Comparison of ENCODE assay signal across 10 cellular contexts in the genomic region with DNA sequence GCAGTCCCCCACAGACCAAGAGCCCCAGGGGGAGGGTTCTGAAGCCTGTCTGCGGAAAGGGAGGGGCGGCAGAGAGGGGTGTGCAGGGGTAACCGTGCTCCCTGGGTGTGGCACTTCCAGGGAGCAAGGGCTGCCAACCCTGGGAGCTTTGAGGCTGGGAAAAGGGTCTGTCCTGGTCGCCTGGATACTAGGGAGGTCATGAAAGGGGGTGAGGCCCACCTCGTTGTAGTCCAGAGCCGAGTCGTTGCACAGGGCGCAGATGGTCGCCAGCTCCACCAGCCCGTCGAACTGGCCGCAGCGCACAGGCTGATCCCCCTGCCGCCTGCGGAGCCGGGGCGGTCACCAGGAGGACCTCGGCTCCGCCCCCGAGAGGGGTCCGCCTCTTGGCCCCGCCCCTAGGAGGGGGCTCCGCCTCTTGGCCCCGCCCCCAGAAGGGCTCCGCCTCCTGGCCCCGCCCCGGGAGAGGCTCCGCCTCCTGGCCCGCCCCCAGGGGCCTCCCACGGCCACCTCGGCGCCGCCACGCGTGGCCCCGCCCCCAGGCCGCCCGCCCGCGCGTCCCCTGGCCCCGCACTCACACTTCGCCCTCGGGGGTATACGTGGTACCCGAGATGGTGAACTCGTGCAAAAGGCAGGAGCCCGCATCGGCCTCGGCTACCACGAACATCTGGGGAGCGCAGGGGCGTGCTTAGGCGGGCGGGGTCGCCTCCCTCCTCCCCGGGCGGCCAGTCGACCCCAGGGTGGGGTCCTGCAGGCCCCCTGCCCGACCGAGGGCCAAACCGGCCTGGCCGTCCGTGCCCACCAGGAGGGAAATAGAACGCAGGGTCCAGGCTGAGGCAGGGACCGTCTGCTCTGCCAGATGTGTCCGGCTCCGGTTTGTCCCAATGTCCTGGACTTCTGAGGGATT. TPM values are rescaled to one million over a fixed set of nuclear protein-coding genes. Genes with fewer than 3 reads are reported as not detected.
A peak's percentile ranks its signal among the peaks of the same experiment; 100 is the strongest.
DNase-seq lines count a peak whose midpoint lies in the region; ATAC-seq, FAIRE-seq and TF ChIP-seq lines count a peak whose summit lies in the region.
"Had no signal": no experiment of that assay in that cellular context is flagged by ENCODE, and none has a peak within 500 bp of the region (broad histone marks: within the 10 kb centered on the region; RNA-seq: fewer than 3 reads in every experiment).

No MANE protein-coding gene starts in this region.

- peak overlapping the region; percentile 59 for H3K4me2 ChIP-seq in endothelial cell of umbilical vein (ENCODE audit: insufficient read depth, low read length)

- peak overlapping the region in 2 of 3 experiments; percentile 36 to 40 for H3K4me3 ChIP-seq in endothelial cell of umbilical vein (replicated peaks in 1 of 3; ENCODE audit: insufficient read depth in 1 of 3, low read depth in 1 of 3, low read length in 3 of 3)
- peak overlapping the region in 3 of 4 donors; percentile 17 to 35 (median 28) for H3K4me3 ChIP-seq in transverse colon
- H3K4me3 ChIP-seq: BLaER1 treated with 17β-estradiol and CSF1 and Interleukin-3, amounts not matched to agents 10 nM and 100 nM; SJSA1 had no signal

- no peaks in the 10 kb centered on the region for H3K36me3 ChIP-seq in endothelial cell of umbilical vein (ENCODE audit: control insufficient read depth in 2 of 2, extremely low read depth in 1 of 2, insufficient read depth in 2 of 2, low read length in 2 of 2)
- H3K36me3 ChIP-seq in transverse colon = peaks cover 0 to 17% (median 0%) of the 10 kb centered on the region in 4 donors
- H3K36me3 ChIP-seq: SJSA1 had no signal

- H3K9ac ChIP-seq in endothelial cell of umbilical vein (replicated peaks; ENCODE audit: extremely low read depth, insufficient read depth, low read length) = peak overlapping the region; percentile 12

- H3K27ac ChIP-seq in endothelial cell of umbilical vein (ENCODE audit: insufficient read depth, low read depth, low read length) = no peak overlapping the region
- peak overlapping the region in 3 of 4 donors; percentile 8 to 50 (median 39) for H3K27ac ChIP-seq in transverse colon
- H3K27ac ChIP-seq: SJSA1 had no signal

- in situ Hi-C loops in transverse colon (cut with MboI; ENCODE audit: low pct_ligation_motif_present in 1 of 4, low pct_unique_long_range_greater_than_20kb in 1 of 4, low sequenced_read_pairs in 3 of 4) = no loop called here

- no peaks in the 10 kb centered on the region for H3K9me1 ChIP-seq in endothelial cell of umbilical vein (replicated peaks; ENCODE audit: control insufficient read depth, extremely low read depth, insufficient read depth, low read length)

- no peak overlapping the region for H3K4me3 Mint-ChIP-seq in activated CD4-positive, alpha-beta T cell treated with anti-CD3 and anti-CD28 coated beads for 36 hours
- no peak overlapping the region for H3K4me3 Mint-ChIP-seq in Calu3 (ENCODE audit: low read depth, unreplicated experiment)

- 63% methylated on average over 57 of the region's 68 CpGs; no CpG with 5 or more reads in 1 of the 2 donors for WGBS in transverse colon (ENCODE audit: low coverage in 1 of 2), 2 donors

- no peaks in the 10 kb centered on the region for H4K20me1 ChIP-seq in endothelial cell of umbilical vein (replicated peaks; ENCODE audit: control insufficient read depth, extremely low read depth, insufficient read depth, low read length)

- POLR2A ChIA-PET in activated CD4-positive, alpha-beta T cell treated with anti-CD3 and anti-CD28 coated beads for 36 hours (lab: Charles Lee) = no interaction called here
- POLR2A ChIA-PET in endothelial cell of umbilical vein (lab: Charles Lee) = no interaction called here

- TF ChIP-seq POLR2A in endothelial cell of umbilical vein (IDR thresholded peaks at IDR 0.05; ENCODE audit: low read depth, low read length) (no peak), transverse colon (IDR thresholded peaks at IDR 0.05) (no peak)

- no peaks in the 10 kb centered on the region for H3K27me3 ChIP-seq in endothelial cell of umbilical vein (ENCODE audit: control insufficient read depth in 2 of 2, insufficient read depth in 2 of 2, low read length in 2 of 2)
- H3K27me3 ChIP-seq in transverse colon = no peaks in the 10 kb centered on the region
- H3K27me3 ChIP-seq: BLaER1 treated with 17β-estradiol and CSF1 and Interleukin-3, amounts not matched to agents 10 nM and 100 nM; SJSA1 had no signal

- BruUV-seq in endothelial cell of umbilical vein (replicated peaks; lab: Mats Ljungman, UMichigan) (no TSS peak), Calu3 (replicated peaks; lab: Mats Ljungman, UMichigan) (no TSS peak)

- no peaks in the 10 kb centered on the region for H3K27me3 Mint-ChIP-seq in activated CD4-positive, alpha-beta T cell treated with anti-CD3 and anti-CD28 coated beads for 36 hours
- H3K27me3 Mint-ChIP-seq in Calu3 (ENCODE audit: unreplicated experiment) = no peaks in the 10 kb centered on the region

- H3K27ac Mint-ChIP-seq in activated CD4-positive, alpha-beta T cell treated with anti-CD3 and anti-CD28 coated beads for 36 hours = no peak overlapping the region
- no peak overlapping the region for H3K27ac Mint-ChIP-seq in Calu3 (ENCODE audit: unreplicated experiment)

- TF ChIP-seq CTCF in endothelial cell of umbilical vein (IDR thresholded peaks at IDR 0.05; ENCODE audit: extremely low read depth in 1 of 2, insufficient read depth in 1 of 2, low read depth in 1 of 2, low read length in 2 of 2) (no peak), transverse colon (IDR thresholded peaks at IDR 0.05) (no peak), Calu3 (IDR thresholded peaks at IDR 0.05; ENCODE audit: unreplicated experiment) (no peak)

- H3K9me3 ChIP-seq in endothelial cell of umbilical vein (replicated peaks; ENCODE audit: control insufficient read depth, insufficient read depth, low read length) = no peaks in the 10 kb centered on the region
- H3K9me3 ChIP-seq in transverse colon = no peaks in the 10 kb centered on the region
- H3K9me3 ChIP-seq: SJSA1 had no signal

- CTCF ChIA-PET in activated CD4-positive, alpha-beta T cell treated with anti-CD3 and anti-CD28 coated beads for 36 hours (lab: Charles Lee) = interaction anchor here (0.6 kb wide), 1 partner anchor 32 kb away, joined by 4 read pairs; no protein-coding TSS in a partner anchor
- CTCF ChIA-PET in endothelial cell of umbilical vein (lab: Charles Lee) (interaction anchor here (1.1 kb wide), 1 partner anchor 20 kb away, joined by 3 read pairs; no protein-coding TSS in a partner anchor), Calu3 (lab: Charles Lee) (no interaction called here)

- dilution Hi-C loops in endothelial cell of umbilical vein (cut with MboI; ENCODE audit: extremely low pct_ligation_motif_present, low sequenced_read_pairs) = no loop called here

- intact Hi-C loops in activated CD4-positive, alpha-beta T cell treated with anti-CD3 and anti-CD28 coated beads for 36 hours (cut with DNase I, micrococcal nuclease) = loop anchor here in 1 of 2 experiments (1.0 kb wide), 3 partner anchors 20 to 98 kb away; partner anchors contain the start of genes ATP2A3, CAMKK1 and NCBP3
- intact Hi-C loops in endothelial cell of umbilical vein (cut with micrococcal nuclease) = loop anchor here (1.0 to 2.0 kb wide), 2 partner anchors 9 to 40 kb away; no protein-coding TSS in a partner anchor
- intact Hi-C loops in transverse colon (cut with DNase I; ENCODE audit: low total_unique reads) = no loop called here
- intact Hi-C loops in Calu3 (cut with micrococcal nuclease; ENCODE audit: unreplicated experiment) = no loop called here

- peaks cover 3% of the 10 kb centered on the region for H3K4me1 ChIP-seq in endothelial cell of umbilical vein (ENCODE audit: control insufficient read depth, extremely low read depth, insufficient read depth, low read length)
- H3K4me1 ChIP-seq in transverse colon = no peaks in the 10 kb centered on the region
- H3K4me1 ChIP-seq: SJSA1 had no signal

- DNase-seq in DMS53 (lab: John Stamatoyannopoulos, UW) (peak; percentile 54), DMS53 treated with DMSO at 0.1 percent for 48 hours (lab: John Stamatoyannopoulos, UW; ENCODE audit: unreplicated experiment) (no peak), endothelial cell of umbilical vein (ENCODE audit: low read depth, low spot score) (peak; percentile 63), mucosa of gallbladder (ENCODE audit: low spot score) (peak; percentile 53), transverse colon (peak; percentile 37), Calu3 (no peak), NCI-H2107 treated with DMSO at 0.1 percent for 48 hours (lab: John Stamatoyannopoulos, UW; ENCODE audit: unreplicated experiment) (no peak)
- peak; percentile 72 for DNase-seq in activated CD4-positive, alpha-beta T cell treated with anti-CD3 and anti-CD28 coated beads for 36 hours

- H3K9me3 Mint-ChIP-seq in activated CD4-positive, alpha-beta T cell treated with anti-CD3 and anti-CD28 coated beads for 36 hours (ENCODE audit: low read depth) = no peaks in the 10 kb centered on the region
- no peaks in the 10 kb centered on the region for H3K9me3 Mint-ChIP-seq in Calu3 (ENCODE audit: low read depth, unreplicated experiment)

- no peaks in the 10 kb centered on the region for H3K79me2 ChIP-seq in endothelial cell of umbilical vein (ENCODE audit: control insufficient read depth, insufficient read depth, low read length)

- peak overlapping the region; percentile 86 for H2AFZ ChIP-seq in endothelial cell of umbilical vein (ENCODE audit: low read depth, low read length)

- peak; percentile 83 for FAIRE-seq in endothelial cell of umbilical vein (lab: Jason Lieb, UNC)

- no peaks in the 10 kb centered on the region for H3K4me1 Mint-ChIP-seq in activated CD4-positive, alpha-beta T cell treated with anti-CD3 and anti-CD28 coated beads for 36 hours
- no peaks in the 10 kb centered on the region for H3K4me1 Mint-ChIP-seq in Calu3 (ENCODE audit: low read depth, unreplicated experiment)

- TF ChIP-seq EP300 in transverse colon (IDR thresholded peaks at IDR 0.05; ENCODE audit: low read depth) = no peak

- peaks cover 47% of the 10 kb centered on the region for H3K36me3 Mint-ChIP-seq in activated CD4-positive, alpha-beta T cell treated with anti-CD3 and anti-CD28 coated beads for 36 hours (ENCODE audit: low read depth)
- no peaks in the 10 kb centered on the region for H3K36me3 Mint-ChIP-seq in Calu3 (ENCODE audit: insufficient read depth, unreplicated experiment)

- peak; percentile 88 for ATAC-seq in activated CD4-positive, alpha-beta T cell treated with anti-CD3 and anti-CD28 coated beads for 36 hours

RNA-seq across cellular contexts. Expression of gene ATP2A3, which starts 19.5 kb away (rescaled TPM):
- total RNA-seq in activated CD4-positive, alpha-beta T cell treated with anti-CD3 and anti-CD28 coated beads for 36 hours = 10 to 100 TPM; 92.6 to 98.3 TPM
- total RNA-seq in endothelial cell of umbilical vein (0.55 and 0.78 TPM in 2 replicates), mucosa of gallbladder (96.5 TPM), transverse colon (100 to 1,000 TPM; 142 to 300 (median 208) TPM), Calu3 (2022) (4.5 and 4.8 TPM in 2 replicates)
- 0.37 TPM in 2 replicates for polyA plus RNA-seq in endothelial cell of umbilical vein
- polyA plus RNA-seq in endothelial cell of umbilical vein (2011; cell fraction: cytosol; rRNA removed) = 0.28 and 0.32 TPM in 2 replicates
- polyA plus RNA-seq in endothelial cell of umbilical vein (2011; cell fraction: nucleus; rRNA removed) = 0.26 and 0.36 TPM in 2 replicates
- 1.6 and 1.8 TPM in 2 replicates for polyA plus RNA-seq in endothelial cell of umbilical vein (2012)
- 1.4 and 3.2 TPM in 2 replicates for polyA minus RNA-seq in endothelial cell of umbilical vein
- polyA minus RNA-seq in endothelial cell of umbilical vein (2011; cell fraction: cytosol; rRNA and poly(A)+ RNA removed) = 4.7 TPM
- polyA minus RNA-seq in endothelial cell of umbilical vein (2011; cell fraction: nucleus; rRNA and poly(A)+ RNA removed) = 0.82 TPM in 1 of 2 replicates, not detected in the other

RNA-seq across cellular contexts. Expression of gene P2RX1, which starts 28.5 kb away (rescaled TPM):
- total RNA-seq in activated CD4-positive, alpha-beta T cell treated with anti-CD3 and anti-CD28 coated beads for 36 hours = under 1 TPM; 0.72 to 0.89 TPM
- not detected in 2 replicates for total RNA-seq in endothelial cell of umbilical vein
- polyA plus RNA-seq in endothelial cell of umbilical vein = 0.05 TPM in 1 of 2 replicates, not detected in the other
- polyA plus RNA-seq in endothelial cell of umbilical vein (2011; cell fraction: cytosol; rRNA removed) = 0.03 TPM in 1 of 2 replicates, not detected in the other
- polyA plus RNA-seq in endothelial cell of umbilical vein (2011; cell fraction: nucleus; rRNA removed) = 0.05 and 0.08 TPM in 2 replicates
- polyA plus RNA-seq in endothelial cell of umbilical vein (2012) = 0.10 TPM in 1 of 2 replicates, not detected in the other
- polyA minus RNA-seq in endothelial cell of umbilical vein = 0.17 TPM in 1 of 2 replicates, not detected in the other
- not detected for polyA minus RNA-seq in endothelial cell of umbilical vein (2011; cell fraction: cytosol; rRNA and poly(A)+ RNA removed)
- polyA minus RNA-seq in endothelial cell of umbilical vein (2011; cell fraction: nucleus; rRNA and poly(A)+ RNA removed) = not detected in 2 replicates
- 2.8 TPM for total RNA-seq in mucosa of gallbladder
- total RNA-seq in transverse colon = 10 to 100 TPM in 1 of 4 donors, 1 to 10 TPM in 2, under 1 TPM in 1; 0.82 to 11.2 (median 7.0) TPM
- total RNA-seq in Calu3 (2022) = not detected in 2 replicates

RNA-seq across cellular contexts. Expression of gene CAMKK1, which starts 51.9 kb away (rescaled TPM):
- total RNA-seq in activated CD4-positive, alpha-beta T cell treated with anti-CD3 and anti-CD28 coated beads for 36 hours = 1 to 10 TPM; 4.5 to 5.4 TPM
- total RNA-seq in endothelial cell of umbilical vein (5.7 and 6.1 TPM in 2 replicates), mucosa of gallbladder (6.6 TPM), transverse colon (10 to 100 TPM in 1 of 4 donors, 1 to 10 TPM in 3; 2.9 to 31.0 (median 5.0) TPM), Calu3 (2022) (1.4 and 1.7 TPM in 2 replicates)
- 4.3 and 4.5 TPM in 2 replicates for polyA plus RNA-seq in endothelial cell of umbilical vein
- polyA plus RNA-seq in endothelial cell of umbilical vein (2011; cell fraction: cytosol; rRNA removed) = 3.1 and 3.6 TPM in 2 replicates
- 12.1 and 12.3 TPM in 2 replicates for polyA plus RNA-seq in endothelial cell of umbilical vein (2011; cell fraction: nucleus; rRNA removed)
- polyA plus RNA-seq in endothelial cell of umbilical vein (2012) = 4.0 and 5.3 TPM in 2 replicates
- polyA minus RNA-seq in endothelial cell of umbilical vein = 3.2 and 5.7 TPM in 2 replicates
- 10.8 TPM for polyA minus RNA-seq in endothelial cell of umbilical vein (2011; cell fraction: cytosol; rRNA and poly(A)+ RNA removed)
- polyA minus RNA-seq in endothelial cell of umbilical vein (2011; cell fraction: nucleus; rRNA and poly(A)+ RNA removed) = 4.3 and 5.5 TPM in 2 replicates

Comparison
In these comparisons a context has a peak if more than half of its experiments do, and no peak if none do; other contexts are left out.
1. DNase-seq: peak in DMS53 (single experiment), activated CD4-positive, alpha-beta T cell treated with anti-CD3 and anti-CD28 coated beads for 36 hours (single experiment), endothelial cell of umbilical vein (single experiment), mucosa of gallbladder (single experiment) and transverse colon (single experiment); none in DMS53 treated with DMSO at 0.1 percent for 48 hours (single experiment), Calu3 (single experiment) and NCI-H2107 treated with DMSO at 0.1 percent for 48 hours (single experiment).
2. RNA of gene ATP2A3, which starts 19.5 kb away (total RNA-seq): 142 to 300 TPM in transverse colon, 92.6 to 98.3 TPM in activated CD4-positive, alpha-beta T cell treated with anti-CD3 and anti-CD28 coated beads for 36 hours and 96.5 TPM in mucosa of gallbladder (single experiment); 4.5 to 4.8 TPM in Calu3 and 0.55 to 0.78 TPM in endothelial cell of umbilical vein; every median in the first group is over 10 times any median in the second.